In the genomic region with DNA sequence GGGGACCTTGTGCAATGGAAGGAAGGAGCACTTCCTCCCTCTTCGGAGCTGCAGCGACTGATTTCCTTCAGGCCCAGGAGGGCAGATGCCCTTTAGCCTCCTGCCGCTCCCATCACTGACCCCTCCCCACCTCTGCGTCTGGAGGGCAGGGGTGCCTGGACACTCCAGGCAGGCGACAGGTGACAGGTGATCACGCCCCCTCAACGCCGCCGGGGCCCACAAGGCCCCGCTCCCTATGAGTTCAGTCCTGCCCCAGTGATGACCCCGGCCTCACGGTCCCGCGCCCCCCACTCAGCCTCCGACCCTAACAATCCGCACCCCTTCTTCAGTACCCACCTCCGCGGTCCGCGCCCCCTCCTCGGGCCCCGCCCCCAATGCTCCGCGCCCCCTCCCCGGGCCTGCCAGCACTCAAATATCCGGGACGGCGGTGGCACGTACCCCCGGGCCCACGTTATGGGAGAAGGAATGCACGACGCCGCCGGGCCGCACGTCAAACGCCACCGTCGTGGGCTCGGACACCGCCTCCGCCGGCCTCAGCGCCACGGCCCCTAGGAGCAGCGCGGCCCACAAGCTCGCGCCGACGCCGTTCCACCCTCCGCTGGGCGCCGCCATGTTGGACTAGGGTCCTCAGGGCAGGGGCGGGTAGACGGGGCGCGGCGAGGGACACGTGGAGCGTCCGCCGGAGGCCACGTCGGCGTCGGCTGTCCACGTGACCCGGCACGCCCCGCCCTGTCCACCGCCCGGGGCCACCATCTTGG, we compare ENCODE assay signal across 1 cellular context.
TF ChIP-seq lines count a peak whose summit lies in the region.

Gene MYDGF, minus strand, starts transcription at position 620 of the 758 bp plus-strand sequence. Its CDS starts 8 bp downstream, at position 612.

TF ChIP-seq in K562, 482 proteins besides CTCF, POLR2A, EP300 and RAD21 (continued from another document and continues in another):
- TF ChIP-seq CHD7 (IDR thresholded peaks at IDR 0.05; ENCODE audit: low read depth, low read length) = no peak
- TF ChIP-seq ZNF644 (tag; IDR thresholded peaks at IDR 0.05; ENCODE audit: low read depth) = no peak
- no peak for TF ChIP-seq MGA (IDR thresholded peaks at IDR 0.05)
- TF ChIP-seq POLR2H (tag; IDR thresholded peaks at IDR 0.05; ENCODE audit: low read depth) = no peak
- peak; percentile 75 for TF ChIP-seq CREB1 (IDR thresholded peaks at IDR 0.05)
- peak; percentile 87 for TF ChIP-seq CREB1 (CRISPR knock-in tag; IDR thresholded peaks at IDR 0.05)
- TF ChIP-seq HCFC1 (IDR thresholded peaks at IDR 0.05; ENCODE audit: low read depth, low read length) = peak; percentile 75
- peak; percentile 89 for TF ChIP-seq CREB3L1 (IDR thresholded peaks at IDR 0.05; ENCODE audit: borderline replicate concordance, low read depth)
- peak; percentile 89 for TF ChIP-seq PHF20 (IDR thresholded peaks at IDR 0.05; ENCODE audit: partially characterized antibody)
- no peak for TF ChIP-seq TCFL5 (CRISPR knock-in tag; conservative IDR thresholded peaks at IDR 0.05)
- TF ChIP-seq, protein P1, sequence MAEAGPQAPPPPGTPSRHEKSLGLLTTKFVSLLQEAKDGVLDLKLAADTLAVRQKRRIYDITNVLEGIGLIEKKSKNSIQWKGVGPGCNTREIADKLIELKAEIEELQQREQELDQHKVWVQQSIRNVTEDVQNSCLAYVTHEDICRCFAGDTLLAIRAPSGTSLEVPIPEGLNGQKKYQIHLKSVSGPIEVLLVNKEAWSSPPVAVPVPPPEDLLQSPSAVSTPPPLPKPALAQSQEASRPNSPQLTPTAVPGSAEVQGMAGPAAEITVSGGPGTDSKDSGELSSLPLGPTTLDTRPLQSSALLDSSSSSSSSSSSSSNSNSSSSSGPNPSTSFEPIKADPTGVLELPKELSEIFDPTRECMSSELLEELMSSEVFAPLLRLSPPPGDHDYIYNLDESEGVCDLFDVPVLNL (CRISPR knock-in tag; IDR thresholded peaks at IDR 0.05; ENCODE audit: low read depth) = 0 out of 2 replicates have a peak, but pooled peaks have one; percentile 44
